ENCODE assay signal across 8 cellular contexts in genomic region chr3:30894521-30895289, GRCh38. TPM values are rescaled to one million over a fixed set of nuclear protein-coding genes. Genes with fewer than 3 reads are reported as not detected.
DNase-seq lines count a peak whose midpoint lies in the region; ATAC-seq, FAIRE-seq and TF ChIP-seq lines count a peak whose summit lies in the region.

Gene GADL1, minus strand, starts transcription at chr3:30894661. Its CDS starts 47 bp downstream, at chr3:30894614.

- no peak for TF ChIP-seq CTCF in CD8-positive, alpha-beta T cell (IDR thresholded peaks at IDR 0.05)
- TF ChIP-seq CTCF in NB4 (IDR thresholded peaks at IDR 0.05; ENCODE audit: low read depth, low read length) (peak; percentile 1), left ventricle myocardium inferior (IDR thresholded peaks at IDR 0.05; ENCODE audit: borderline replicate concordance) (no peak), GM10248 (IDR thresholded peaks at IDR 0.05; ENCODE audit: control extremely low read depth, extremely low read depth, low read depth, missing control alignments) (no peak)

- no peaks in the 10 kb centered on the region for H3K36me3 ChIP-seq in CD8-positive, alpha-beta T cell (ENCODE audit: insufficient read depth, low read length)
- no peaks in the 10 kb centered on the region for H3K36me3 ChIP-seq in left ventricle myocardium inferior
- H3K36me3 ChIP-seq in rectal smooth muscle tissue (ENCODE audit: control insufficient read depth, insufficient read depth, low read length): no peaks in the 10 kb centered on the region

- H3K36me3 Mint-ChIP-seq in CD8-positive, alpha-beta T cell: no peaks in the 10 kb centered on the region
- no peaks in the 10 kb centered on the region for H3K36me3 Mint-ChIP-seq in activated naive CD4-positive, alpha-beta T cell treated with anti-CD3 and anti-CD28 coated beads, Interleukin-2, amount 10 ng/mL, durations not matched to agents 7 days and 5 days

- peaks cover 19% of the 10 kb centered on the region for H3K4me1 Mint-ChIP-seq in CD8-positive, alpha-beta T cell (ENCODE audit: low read depth)
- peaks cover 16% of the 10 kb centered on the region for H3K4me1 Mint-ChIP-seq in activated naive CD4-positive, alpha-beta T cell treated with anti-CD3 and anti-CD28 coated beads, Interleukin-2, amount 10 ng/mL, durations not matched to agents 7 days and 5 days

- intact Hi-C loops in CD8-positive, alpha-beta T cell (cut with DNase I, micrococcal nuclease): no loop called here
- intact Hi-C loops in left ventricle myocardium inferior (cut with micrococcal nuclease): no loop called here

- no peak within 1 kb of the TSS for H3K27ac Mint-ChIP-seq in CD8-positive, alpha-beta T cell
- no peak within 1 kb of the TSS for H3K27ac Mint-ChIP-seq in activated naive CD4-positive, alpha-beta T cell treated with anti-CD3 and anti-CD28 coated beads, Interleukin-2, amount 10 ng/mL, durations not matched to agents 7 days and 5 days

- POLR2A ChIA-PET in CD8-positive, alpha-beta T cell (lab: Charles Lee): no interaction called here
- POLR2A ChIA-PET in GM10248 (lab: Yijun Ruan, JAX): no interaction called here

- H3K4me3 ChIP-seq in CD8-positive, alpha-beta T cell (ENCODE audit: low read depth, low read length): peak within 1 kb of the TSS; percentile 35
- H3K4me3 ChIP-seq in NB4 (ENCODE audit: low read depth, low read length) (peak within 1 kb of the TSS; percentile 66), left ventricle myocardium inferior (peak within 1 kb of the TSS; percentile 71), rectal smooth muscle tissue (ENCODE audit: low read length) (peak within 1 kb of the TSS; percentile 61)

- H3K9me3 ChIP-seq in CD8-positive, alpha-beta T cell (ENCODE audit: low read length): no peaks in the 10 kb centered on the region
- H3K9me3 ChIP-seq in left ventricle myocardium inferior (replicated peaks): no peaks in the 10 kb centered on the region

- no peaks in the 10 kb centered on the region for H3K9me3 Mint-ChIP-seq in CD8-positive, alpha-beta T cell
- no peaks in the 10 kb centered on the region for H3K9me3 Mint-ChIP-seq in activated naive CD4-positive, alpha-beta T cell treated with anti-CD3 and anti-CD28 coated beads, Interleukin-2, amount 10 ng/mL, durations not matched to agents 7 days and 5 days

- no peak for FAIRE-seq in H54 (lab: Jason Lieb, UNC)

- no peak within 1 kb of the TSS for H3K9ac ChIP-seq in rectal smooth muscle tissue (ENCODE audit: low read length)

- no peaks in the 10 kb centered on the region for H3K27me3 ChIP-seq in CD8-positive, alpha-beta T cell (ENCODE audit: insufficient read depth, low read length)
- H3K27me3 ChIP-seq in left ventricle myocardium inferior (ENCODE audit: low read depth) (peaks cover 31% of the 10 kb centered on the region), rectal smooth muscle tissue (ENCODE audit: control insufficient read depth, insufficient read depth, low read length) (no peaks in the 10 kb centered on the region)

- peaks cover 24% of the 10 kb centered on the region for H3K27me3 Mint-ChIP-seq in CD8-positive, alpha-beta T cell (ENCODE audit: low read depth)
- H3K27me3 Mint-ChIP-seq in activated naive CD4-positive, alpha-beta T cell treated with anti-CD3 and anti-CD28 coated beads, Interleukin-2, amount 10 ng/mL, durations not matched to agents 7 days and 5 days: peaks cover 37% of the 10 kb centered on the region

- H3K4me3 Mint-ChIP-seq in CD8-positive, alpha-beta T cell: peak within 1 kb of the TSS; percentile 54
- peak within 1 kb of the TSS; percentile 70 for H3K4me3 Mint-ChIP-seq in activated naive CD4-positive, alpha-beta T cell treated with anti-CD3 and anti-CD28 coated beads, Interleukin-2, amount 10 ng/mL, durations not matched to agents 7 days and 5 days

- H3K27ac ChIP-seq in CD8-positive, alpha-beta T cell (ENCODE audit: low read depth, low read length): no peak within 1 kb of the TSS
- H3K27ac ChIP-seq in left ventricle myocardium inferior (replicated peaks): no peak within 1 kb of the TSS
- H3K27ac ChIP-seq in rectal smooth muscle tissue (ENCODE audit: low read depth, low read length): no peak within 1 kb of the TSS

- TF ChIP-seq POLR2A in NB4 (IDR thresholded peaks at IDR 0.05; ENCODE audit: extremely low read depth, insufficient read length): no peak
- no peak for TF ChIP-seq POLR2A in H54 (IDR thresholded peaks at IDR 0.05; ENCODE audit: low read depth, low read length)

- H3K4me1 ChIP-seq in CD8-positive, alpha-beta T cell (ENCODE audit: insufficient read depth, low read length): no peaks in the 10 kb centered on the region
- peaks cover 13% of the 10 kb centered on the region for H3K4me1 ChIP-seq in left ventricle myocardium inferior
- H3K4me1 ChIP-seq in rectal smooth muscle tissue (ENCODE audit: control insufficient read depth, insufficient read depth, low read length): no peaks in the 10 kb centered on the region

- DNase-seq in CD8-positive, alpha-beta T cell: no peak
- peak; percentile 66 for DNase-seq in NB4 (ENCODE audit: low read depth)
- peak; percentile 51 for DNase-seq in activated naive CD4-positive, alpha-beta T cell treated with anti-CD3 and anti-CD28 coated beads, Interleukin-2, amount 10 ng/mL, durations not matched to agents 7 days and 5 days
- DNase-seq in left ventricle myocardium inferior: peak; percentile 24
- DNase-seq in H54 (ENCODE audit: insufficient read length, low spot score): no peak
- no peak for DNase-seq in GM10248 (ENCODE audit: extremely low spot score)
- DNase-seq in DMS114 treated with DMSO at 0.1 percent for 48 hours (lab: John Stamatoyannopoulos, UW; ENCODE audit: unreplicated experiment): no peak

- ATAC-seq in CD8-positive, alpha-beta T cell: no peak

- CTCF ChIA-PET in CD8-positive, alpha-beta T cell (lab: Charles Lee): no interaction called here
- CTCF ChIA-PET in activated naive CD4-positive, alpha-beta T cell treated with anti-CD3 and anti-CD28 coated beads, Interleukin-2, amount 10 ng/mL, durations not matched to agents 7 days and 5 days (lab: Charles Lee): no interaction called here
- CTCF ChIA-PET in GM10248 (lab: Yijun Ruan, JAX): no interaction called here

RNA-seq across cellular contexts. Expression of gene GADL1, which starts in this region (rescaled TPM):
- not detected for total RNA-seq in CD8-positive, alpha-beta T cell
- 0.11 TPM for total RNA-seq in left ventricle myocardium inferior

Comparison
In these comparisons a context has a peak if more than half of its experiments do, and no peak if none do; other contexts are left out.
1. Peak in DNase-seq and H3K4me3 ChIP-seq in left ventricle myocardium inferior; RNA of the gene not detected or under 1 TPM.
2. DNase-seq: peak in NB4 (single experiment) and activated naive CD4-positive, alpha-beta T cell treated with anti-CD3 and anti-CD28 coated beads, Interleukin-2, amount 10 ng/mL, durations not matched to agents 7 days and 5 days (single experiment); none in CD8-positive, alpha-beta T cell (0 of 7), H54 (single experiment), GM10248 (single experiment) and DMS114 treated with DMSO at 0.1 percent for 48 hours (single experiment).
3. Peak in every context shown above with its lines, with median percentiles within 50 percentile points of each other: H3K4me3 ChIP-seq.